ENCODE assay signal across 1 cellular context in genomic region chr1:160109686-160110085, GRCh38.
TF ChIP-seq lines count a peak whose summit lies in the region.

No MANE protein-coding gene starts in this region.

TF ChIP-seq in H1, 55 proteins besides CTCF, POLR2A, EP300 and RAD21:
- TF ChIP-seq CBX8 (IDR thresholded peaks at IDR 0.05; ENCODE audit: borderline replicate concordance, low read depth, low read length) (no peak), ZNF274 (IDR thresholded peaks at IDR 0.05; ENCODE audit: borderline replicate concordance, extremely low read depth, low read length) (no peak), KDM4A (IDR thresholded peaks at IDR 0.05; ENCODE audit: low read depth, low read length, severe bottlenecking) (no peak), EZH2 (IDR thresholded peaks at IDR 0.05; ENCODE audit: low read depth, low read length, severe bottlenecking) (no peak)
